Comparison of ENCODE assay signal across 8 cellular contexts in genomic region chrX:107731831-107732502, GRCh38. TPM values are rescaled to one million over a fixed set of nuclear protein-coding genes. Genes with fewer than 3 reads are reported as not detected.
DNase-seq lines count a peak whose midpoint lies in the region; ATAC-seq, FAIRE-seq and TF ChIP-seq lines count a peak whose summit lies in the region.

No MANE protein-coding gene starts in this region.

- H3K4me3 ChIP-seq in H7 (ENCODE audit: insufficient read depth, low read depth, low read length), result no peak overlapping the region
- no peak overlapping the region for H3K4me3 ChIP-seq in fibroblast of villous mesenchyme (ENCODE audit: low read depth, low read length)
- peak overlapping the region; percentile 20 for H3K4me3 ChIP-seq in parathyroid adenoma (ENCODE audit: low read depth, low read length)

- peak overlapping the region; percentile 55 for H3K4me2 ChIP-seq in parathyroid adenoma (ENCODE audit: low read length)

- FAIRE-seq in D721Med (lab: Jason Lieb, UNC), result no peak

- no peaks in the 10 kb centered on the region for H3K36me3 ChIP-seq in H7 (replicated peaks; ENCODE audit: control insufficient read depth, insufficient read depth, low read length)
- H3K36me3 ChIP-seq in parathyroid adenoma (ENCODE audit: control insufficient read depth, insufficient read depth, low read length), result no peaks in the 10 kb centered on the region

- H3K27me3 ChIP-seq in H7 (ENCODE audit: control insufficient read depth, insufficient read depth, low read length), result no peaks in the 10 kb centered on the region
- H3K27me3 ChIP-seq in parathyroid adenoma (ENCODE audit: control insufficient read depth, insufficient read depth, low read length), result no peaks in the 10 kb centered on the region

- peaks cover 53% of the 10 kb centered on the region for H3K4me1 ChIP-seq in parathyroid adenoma

- DNase-seq in H7 (peak; percentile 78), RWPE1 (ENCODE audit: low spot score) (peak; percentile 60), fibroblast of villous mesenchyme (ENCODE audit: low read depth) (peak; percentile 94), NOMO-1 treated with DMSO at 0.1 percent for 48 hours (lab: John Stamatoyannopoulos, UW; ENCODE audit: unreplicated experiment) (no peak), D721Med (ENCODE audit: insufficient read length, low spot score) (no peak)
- DNase-seq in activated T-cell treated with anti-CD3 and anti-CD28 coated beads, Interleukin-2, amount 50 U/mL, for 48 hours, result no peak

- H3K9ac ChIP-seq in parathyroid adenoma, result no peak overlapping the region

- POLR2A ChIA-PET in RWPE1 (lab: Yijun Ruan, JAX; ENCODE audit: low non-redundant PET), result no interaction called here

- H2AFZ ChIP-seq in parathyroid adenoma, result peak overlapping the region; percentile 42

- H3K27ac ChIP-seq in RWPE1, result peak overlapping the region; percentile 87
- H3K27ac ChIP-seq in parathyroid adenoma, result peak overlapping the region; percentile 91

- CTCF ChIA-PET in RWPE1 (lab: Yijun Ruan, JAX), result interaction anchor here (0.6 to 0.7 kb wide), 2 partner anchors 45 to 710 kb away, joined by 3 read pairs; partner anchors contain the start of gene NCBP2L

- no peak for ATAC-seq in HG03097 (IDR thresholded peaks at IDR 0.05; ENCODE audit: low FRiP score, unreplicated experiment)

- peaks cover 2% of the 10 kb centered on the region for H3K79me2 ChIP-seq in parathyroid adenoma

- no peak for TF ChIP-seq CTCF in RWPE1 (conservative IDR thresholded peaks at IDR 0.05; ENCODE audit: low read depth)
- no peak for TF ChIP-seq CTCF in fibroblast of villous mesenchyme (IDR thresholded peaks at IDR 0.05; ENCODE audit: insufficient read depth, low read depth, low read length)
- TF ChIP-seq CTCF in parathyroid adenoma (IDR thresholded peaks at IDR 0.05), result no peak
- no peak for TF ChIP-seq CTCF in D721Med (IDR thresholded peaks at IDR 0.05; ENCODE audit: insufficient read depth, missing control alignments)

- H3K9me3 ChIP-seq in parathyroid adenoma (ENCODE audit: control insufficient read depth, low read length), result no peaks in the 10 kb centered on the region

RNA-seq across cellular contexts. Expression of gene TSC22D3, which starts 43.6 kb away (rescaled TPM):
- 46.2 and 55.0 TPM in 2 replicates for total RNA-seq in H7 (2014; rRNA removed; shearing (Covaris generic))
- total RNA-seq in fibroblast of villous mesenchyme, result 16.0 and 25.8 TPM in 2 replicates

RNA-seq across cellular contexts. Expression of gene NCBP2L, which starts 45.6 kb away (rescaled TPM):
- not detected in 2 replicates for total RNA-seq in H7 (2014; rRNA removed; shearing (Covaris generic))
- total RNA-seq in fibroblast of villous mesenchyme, result not detected in 2 replicates

Comparison
In these comparisons a context has a peak if more than half of its experiments do, and no peak if none do; other contexts are left out.
1. DNase-seq: peak in H7 (single experiment), RWPE1 (single experiment) and fibroblast of villous mesenchyme (single experiment); none in NOMO-1 treated with DMSO at 0.1 percent for 48 hours (single experiment), D721Med (single experiment) and activated T-cell treated with anti-CD3 and anti-CD28 coated beads, Interleukin-2, amount 50 U/mL, for 48 hours (0 of 2).